In the genomic region with DNA sequence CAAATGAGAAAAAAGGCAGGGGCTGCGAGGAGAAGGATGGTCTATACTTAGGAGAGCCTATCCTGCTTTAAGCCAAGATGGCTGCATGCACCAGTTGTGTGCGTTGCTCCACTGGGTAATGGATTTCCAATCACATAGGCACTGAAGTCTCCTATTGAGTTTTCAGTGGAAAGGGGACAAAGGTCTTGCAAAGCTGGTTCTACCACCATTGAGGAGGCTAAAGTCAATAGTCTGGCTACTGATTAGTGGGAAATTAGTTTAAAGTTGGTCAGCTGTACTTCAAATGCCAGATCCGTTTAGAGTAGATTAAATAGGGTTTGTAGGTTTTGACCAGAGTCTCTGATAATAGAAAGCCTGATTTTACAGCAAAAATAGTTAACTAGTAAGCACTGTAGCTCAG, we compare ENCODE assay signal across 15 cellular contexts.
"Had no signal": no experiment of that assay in that cellular context is flagged by ENCODE, and none has a peak within 500 bp of the region (broad histone marks: within the 10 kb centered on the region; RNA-seq: fewer than 3 reads in every experiment).

No MANE protein-coding gene starts in this region.

- FAIRE-seq: astrocyte, colon, endometrium had no signal

- H3K27me3 Mint-ChIP-seq: activated naive CD4-positive, alpha-beta T cell treated with anti-CD3 and anti-CD28 coated beads, Interleukin-2, amount 10 ng/mL, durations not matched to agents 7 days and 5 days; stimulated activated naive CD8-positive, alpha-beta T cell treated with anti-CD3 and anti-CD28 coated beads, Interleukin-15, Interleukin-2, amounts not matched to agents 100 ng/mL and 50 ng/mL, for 24 hours had no signal

- H3K4me3 ChIP-seq: lower lobe of right lung, spleen had no signal

- H3K27me3 ChIP-seq: spleen had no signal

- H3K27ac ChIP-seq: spleen had no signal

- H3K4me3 Mint-ChIP-seq: activated naive CD4-positive, alpha-beta T cell treated with anti-CD3 and anti-CD28 coated beads, Interleukin-2, amount 10 ng/mL, durations not matched to agents 7 days and 5 days; neural crest cell; stimulated activated naive CD8-positive, alpha-beta T cell treated with anti-CD3 and anti-CD28 coated beads, Interleukin-15, Interleukin-2, amounts not matched to agents 100 ng/mL and 50 ng/mL, for 24 hours had no signal

- H3K4me1 ChIP-seq: lower lobe of right lung, spleen had no signal

- H3K27ac Mint-ChIP-seq: activated naive CD4-positive, alpha-beta T cell treated with anti-CD3 and anti-CD28 coated beads, Interleukin-2, amount 10 ng/mL, durations not matched to agents 7 days and 5 days; activated T-helper 2 cell treated with anti-CD3 and anti-CD28 coated beads, Interferon-gamma antibody, Interleukin-2, Interleukin-4, amounts not matched to agents 10 μg/mL and 5 μg/mL and 100 μg/mL, durations not matched to agents 14 hours and 24 hours and 36 hours; stimulated activated naive CD8-positive, alpha-beta T cell treated with anti-CD3 and anti-CD28 coated beads, Interleukin-15, Interleukin-2, amounts not matched to agents 100 ng/mL and 50 ng/mL, for 24 hours had no signal

- ATAC-seq: lower lobe of right lung, sciatic nerve had no signal

- H3K9me3 ChIP-seq: lower lobe of right lung, spleen had no signal

- H3K4me1 Mint-ChIP-seq: activated naive CD4-positive, alpha-beta T cell treated with anti-CD3 and anti-CD28 coated beads, Interleukin-2, amount 10 ng/mL, durations not matched to agents 7 days and 5 days; neural crest cell had no signal

- DNase-seq: activated CD4-positive, alpha-beta T cell treated with anti-CD3 and anti-CD28 coated beads for 1 hour; activated CD4-positive, alpha-beta T cell treated with anti-CD3 and anti-CD28 coated beads, Interleukin-2, amount 50 U/mL, for 4 hours; activated naive CD4-positive, alpha-beta T cell treated with anti-CD3 and anti-CD28 coated beads, Interleukin-2, amount 10 ng/mL, durations not matched to agents 7 days and 5 days; caudate nucleus; islet precursor cell; lower lobe of right lung; spleen; T-helper 9 cell had no signal
